Comparison of ENCODE assay signal across 12 cellular contexts in the genomic region with DNA sequence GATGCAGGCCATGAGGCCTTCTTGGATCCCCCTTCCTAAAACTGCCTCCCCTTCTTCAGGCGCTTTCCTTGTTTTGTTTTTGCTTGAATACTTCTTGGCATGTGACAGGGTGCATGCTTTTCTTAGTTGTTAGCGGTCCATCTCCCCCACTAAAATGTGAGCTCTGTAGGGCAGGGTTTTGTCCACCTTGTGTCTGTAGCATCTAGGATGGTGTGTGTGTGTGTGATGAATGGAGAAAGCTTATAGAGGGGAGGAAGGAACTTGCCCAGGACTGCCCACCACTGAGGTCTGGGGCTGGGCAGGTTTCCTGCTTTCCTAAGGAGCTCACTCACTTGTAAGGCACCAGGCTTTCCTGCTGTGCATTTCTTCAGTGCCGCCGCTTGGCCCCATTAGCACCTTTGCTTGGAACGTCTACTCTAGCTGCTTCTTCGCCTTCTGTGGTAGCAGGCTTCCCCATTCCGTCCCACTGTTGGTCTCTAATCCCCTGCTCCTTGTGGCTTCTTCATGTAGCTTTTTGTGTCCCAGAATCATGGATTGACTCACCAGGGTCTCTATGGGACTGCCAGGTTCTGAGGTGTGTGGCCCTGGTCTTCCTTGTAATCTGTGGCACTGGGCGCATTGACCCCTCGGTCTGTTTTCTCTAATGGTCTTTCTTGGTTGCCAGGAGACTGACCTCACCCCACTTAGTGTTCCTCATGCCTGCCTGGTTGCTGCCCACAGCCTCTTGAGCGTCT. TPM values are rescaled to one million over a fixed set of nuclear protein-coding genes. Genes with fewer than 3 reads are reported as not detected.
A peak's percentile ranks its signal among the peaks of the same experiment; 100 is the strongest.
DNase-seq lines count a peak whose midpoint lies in the region; ATAC-seq and TF ChIP-seq lines count a peak whose summit lies in the region.
"Had no signal": no experiment of that assay in that cellular context is flagged by ENCODE, and none has a peak within 500 bp of the region (broad histone marks: within the 10 kb centered on the region; RNA-seq: fewer than 3 reads in every experiment).

No MANE protein-coding gene starts in this region.

- H3K36me3 ChIP-seq in liver (ENCODE audit: control insufficient read depth in 4 of 4, insufficient read depth in 3 of 4, low read depth in 1 of 4, low read length in 3 of 4): peaks cover 12 to 24% (median 16%) of the 10 kb centered on the region in 4 donors

- no peaks in the 10 kb centered on the region for H3K27me3 ChIP-seq in liver (ENCODE audit: control insufficient read depth in 4 of 4, insufficient read depth in 4 of 4, low read length in 3 of 4)

- peaks cover 9% of the 10 kb centered on the region for H3K36me3 Mint-ChIP-seq in activated naive CD4-positive, alpha-beta T cell treated with anti-CD3 and anti-CD28 coated beads, Interleukin-2, amount 50 U/mL, for 24 hours
- H3K36me3 Mint-ChIP-seq in activated naive CD4-positive, alpha-beta T cell treated with anti-CD3 and anti-CD28 coated beads, Interleukin-2, amount 10 ng/mL, durations not matched to agents 7 days and 5 days: peaks cover 40% of the 10 kb centered on the region
- peaks cover 23% of the 10 kb centered on the region for H3K36me3 Mint-ChIP-seq in stimulated activated memory B cell treated with anti-CD40 and anti-IgM and Interleukin-4, amounts not matched to agents 10 μg/mL and 1 μg/mL and 100 μg/mL, for 72 hours

- TF ChIP-seq CTCF in VCaP (conservative IDR thresholded peaks at IDR 0.05) (no peak), liver (IDR thresholded peaks at IDR 0.05; ENCODE audit: low read depth, low read length, missing input control) (no peak)

- H3K4me3 Mint-ChIP-seq in activated naive CD4-positive, alpha-beta T cell treated with anti-CD3 and anti-CD28 coated beads, Interleukin-2, amount 50 U/mL, for 24 hours: peak overlapping the region; percentile 73
- no peak overlapping the region for H3K4me3 Mint-ChIP-seq in activated naive CD4-positive, alpha-beta T cell treated with anti-CD3 and anti-CD28 coated beads, Interleukin-2, amount 10 ng/mL, durations not matched to agents 7 days and 5 days
- no peak overlapping the region for H3K4me3 Mint-ChIP-seq in stimulated activated memory B cell treated with anti-CD40 and anti-IgM and Interleukin-4, amounts not matched to agents 10 μg/mL and 1 μg/mL and 100 μg/mL, for 72 hours

- TF ChIP-seq RAD21 in liver (IDR thresholded peaks at IDR 0.05): no peak

- H3K9ac ChIP-seq in liver (ENCODE audit: low read depth in 1 of 2, low read length in 2 of 2): peak overlapping the region in 1 of 2 donors; percentile 10

- H3K4me1 ChIP-seq in liver (ENCODE audit: control insufficient read depth in 4 of 4, insufficient read depth in 4 of 4, low read length in 3 of 4): peaks cover 22 to 53% (median 46%) of the 10 kb centered on the region in 4 donors

- H3K27ac ChIP-seq in VCaP (peak overlapping the region; percentile 98), liver (ENCODE audit: low read depth in 1 of 2, low read length in 2 of 2) (peak overlapping the region; percentile 38 to 92)
- H3K27ac ChIP-seq: thoracic aorta had no signal

- peak overlapping the region; percentile 41 for H3K27ac Mint-ChIP-seq in activated naive CD4-positive, alpha-beta T cell treated with anti-CD3 and anti-CD28 coated beads, Interleukin-2, amount 50 U/mL, for 24 hours
- no peak overlapping the region for H3K27ac Mint-ChIP-seq in activated naive CD4-positive, alpha-beta T cell treated with anti-CD3 and anti-CD28 coated beads, Interleukin-2, amount 10 ng/mL, durations not matched to agents 7 days and 5 days
- H3K27ac Mint-ChIP-seq in stimulated activated memory B cell treated with anti-CD40 and anti-IgM and Interleukin-4, amounts not matched to agents 10 μg/mL and 1 μg/mL and 100 μg/mL, for 72 hours: peak overlapping the region; percentile 10

- ATAC-seq in stimulated activated memory B cell treated with anti-CD40 and anti-IgM and Interleukin-4, amounts not matched to agents 10 μg/mL and 1 μg/mL and 100 μg/mL, for 72 hours: no peak
- no peak for ATAC-seq in HG02852 (IDR thresholded peaks at IDR 0.05; ENCODE audit: unreplicated experiment)

- no peaks in the 10 kb centered on the region for H3K9me3 Mint-ChIP-seq in activated naive CD4-positive, alpha-beta T cell treated with anti-CD3 and anti-CD28 coated beads, Interleukin-2, amount 50 U/mL, for 24 hours
- no peaks in the 10 kb centered on the region for H3K9me3 Mint-ChIP-seq in activated naive CD4-positive, alpha-beta T cell treated with anti-CD3 and anti-CD28 coated beads, Interleukin-2, amount 10 ng/mL, durations not matched to agents 7 days and 5 days
- no peaks in the 10 kb centered on the region for H3K9me3 Mint-ChIP-seq in stimulated activated memory B cell treated with anti-CD40 and anti-IgM and Interleukin-4, amounts not matched to agents 10 μg/mL and 1 μg/mL and 100 μg/mL, for 72 hours

- peaks cover 45% of the 10 kb centered on the region for H3K4me1 Mint-ChIP-seq in activated naive CD4-positive, alpha-beta T cell treated with anti-CD3 and anti-CD28 coated beads, Interleukin-2, amount 50 U/mL, for 24 hours
- H3K4me1 Mint-ChIP-seq in activated naive CD4-positive, alpha-beta T cell treated with anti-CD3 and anti-CD28 coated beads, Interleukin-2, amount 10 ng/mL, durations not matched to agents 7 days and 5 days: peaks cover 46% of the 10 kb centered on the region
- peaks cover 51% of the 10 kb centered on the region for H3K4me1 Mint-ChIP-seq in stimulated activated memory B cell treated with anti-CD40 and anti-IgM and Interleukin-4, amounts not matched to agents 10 μg/mL and 1 μg/mL and 100 μg/mL, for 72 hours

- no peaks in the 10 kb centered on the region for H3K9me3 ChIP-seq in liver (ENCODE audit: control insufficient read depth in 4 of 4, low read length in 3 of 4)
- H3K9me3 ChIP-seq: thoracic aorta had no signal

- no peak overlapping the region for H3K4me3 ChIP-seq in liver (ENCODE audit: low read depth in 1 of 3, low read length in 3 of 3)
- H3K4me3 ChIP-seq: thoracic aorta had no signal

- no peak for DNase-seq in activated naive CD4-positive, alpha-beta T cell treated with anti-CD3 and anti-CD28 coated beads, Interleukin-2, amount 10 ng/mL, durations not matched to agents 7 days and 5 days
- no peak for DNase-seq in DMS79 treated with DMSO at 0.1 percent for 48 hours (lab: John Stamatoyannopoulos, UW)
- no peak for DNase-seq in nucleus accumbens (lab: John Stamatoyannopoulos, UW)
- DNase-seq: effector memory CD4-positive, alpha-beta T cell; NCI-H1436; OCI-M1 had no signal

- WGBS in liver: 91% methylated on average over 10 of the region's 10 CpGs

- no peaks in the 10 kb centered on the region for H3K27me3 Mint-ChIP-seq in activated naive CD4-positive, alpha-beta T cell treated with anti-CD3 and anti-CD28 coated beads, Interleukin-2, amount 50 U/mL, for 24 hours
- H3K27me3 Mint-ChIP-seq in activated naive CD4-positive, alpha-beta T cell treated with anti-CD3 and anti-CD28 coated beads, Interleukin-2, amount 10 ng/mL, durations not matched to agents 7 days and 5 days: no peaks in the 10 kb centered on the region
- H3K27me3 Mint-ChIP-seq in stimulated activated memory B cell treated with anti-CD40 and anti-IgM and Interleukin-4, amounts not matched to agents 10 μg/mL and 1 μg/mL and 100 μg/mL, for 72 hours: no peaks in the 10 kb centered on the region

- CTCF ChIA-PET in activated naive CD4-positive, alpha-beta T cell treated with anti-CD3 and anti-CD28 coated beads, Interleukin-2, amount 10 ng/mL, durations not matched to agents 7 days and 5 days (lab: Charles Lee): interaction anchor here (0.6 to 1.7 kb wide), 3 partner anchors 16 to 28 kb away, joined by 3 to 4 read pairs (median 4); no protein-coding TSS in a partner anchor

TF ChIP-seq in liver, 16 proteins besides CTCF, POLR2A, EP300 and RAD21:
- TF ChIP-seq TAF1 (conservative IDR thresholded peaks at IDR 0.05): no peak
TF ChIP-seq in liver: peak in this region for 0.

RNA-seq across cellular contexts. Expression of a gene that starts 3.3 kb away (rescaled TPM):
- 10 to 100 TPM; 22.6 to 27.1 TPM for total RNA-seq in liver
- polyA plus RNA-seq in liver: 1 to 10 TPM; 7.9 to 9.0 TPM

RNA-seq across cellular contexts. Expression of a gene that starts 32.6 kb away (rescaled TPM):
- 100 to 1,000 TPM in 1 of 2 donors, 10 to 100 TPM in 1; 77.4 to 102 TPM for total RNA-seq in liver
- polyA plus RNA-seq in liver: 10 to 100 TPM; 62.3 to 98.1 TPM

RNA-seq across cellular contexts. Expression of a gene that starts 33.7 kb away (rescaled TPM):
- total RNA-seq in liver: 10 to 100 TPM; 26.2 to 32.9 TPM
- 10 to 100 TPM; 19.9 to 24.1 TPM for polyA plus RNA-seq in liver

RNA-seq across cellular contexts. Expression of a gene that starts 48.3 kb away (rescaled TPM):
- 1 to 10 TPM; 2.9 to 7.7 TPM for total RNA-seq in liver
- 10 to 100 TPM in 1 of 2 donors, 1 to 10 TPM in 1; 5.8 to 11.8 TPM for polyA plus RNA-seq in liver
